ENCODE assay signal across 10 cellular contexts in genomic region chr9:120934271-120934670, GRCh38. TPM values are rescaled to one million over a fixed set of nuclear protein-coding genes. Genes with fewer than 3 reads are reported as not detected.
DNase-seq lines count a peak whose midpoint lies in the region; ATAC-seq, FAIRE-seq and TF ChIP-seq lines count a peak whose summit lies in the region.
"Had no signal": no experiment of that assay in that cellular context is flagged by ENCODE, and none has a peak within 500 bp of the region (broad histone marks: within the 10 kb centered on the region; RNA-seq: fewer than 3 reads in every experiment).

No MANE protein-coding gene starts in this region.

- no peak; the same call in 1 of the 2 replicates for TF ChIP-seq POLR2A in GM12891 (IDR thresholded peaks at IDR 0.05; ENCODE audit: low read depth, low read length)

- peak overlapping the region; percentile 100 for H3K27ac Mint-ChIP-seq in stimulated activated effector memory CD8-positive, alpha-beta T cell treated with anti-CD3 and anti-CD28 coated beads, Interleukin-12 subunit alpha, Interleukin-12 subunit beta, amount 100 ng/mL, for 72 hours

- H3K27me3 ChIP-seq in colonic mucosa, result no peaks in the 10 kb centered on the region

- no peaks in the 10 kb centered on the region for H3K9me3 Mint-ChIP-seq in stimulated activated effector memory CD8-positive, alpha-beta T cell treated with anti-CD3 and anti-CD28 coated beads, Interleukin-12 subunit alpha, Interleukin-12 subunit beta, amount 100 ng/mL, for 72 hours

- no peak for TF ChIP-seq CTCF in colonic mucosa (IDR thresholded peaks at IDR 0.05)

- intact Hi-C loops in colonic mucosa (cut with DNase I), result no loop called here

- ATAC-seq in stimulated activated effector memory CD8-positive, alpha-beta T cell treated with anti-CD3 and anti-CD28 coated beads, Interleukin-12 subunit alpha, Interleukin-12 subunit beta, amount 100 ng/mL, for 72 hours, result no peak
- no peak for ATAC-seq in HG03196 (IDR thresholded peaks at IDR 0.05; ENCODE audit: unreplicated experiment)

- H3K36me3 ChIP-seq in colonic mucosa, result no peaks in the 10 kb centered on the region

- DNase-seq in GM12891 (ENCODE audit: insufficient read length, low spot score) (no peak), NOMO-1 treated with dmso at 0.1 percent for 144 hours (lab: John Stamatoyannopoulos, UW; ENCODE audit: unreplicated experiment) (peak; percentile 72), colonic mucosa (no peak), COLO829 (ENCODE audit: low spot score) (no peak), dedifferentiated amniotic fluid mesenchymal stem cell (ENCODE audit: extremely low spot score) (no peak)
- DNase-seq in stimulated activated effector memory CD8-positive, alpha-beta T cell treated with anti-CD3 and anti-CD28 coated beads, Interleukin-12 subunit alpha, Interleukin-12 subunit beta, amount 100 ng/mL, for 72 hours (ENCODE audit: low spot score in 2 of 2), result no peak
- DNase-seq: NK-92 treated with Interleukin-12 subunit alpha and Interleukin-12 subunit beta, amount 100 ng/mL, for 24 hours had no signal

- peak overlapping the region; percentile 87 for H3K4me3 Mint-ChIP-seq in stimulated activated effector memory CD8-positive, alpha-beta T cell treated with anti-CD3 and anti-CD28 coated beads, Interleukin-12 subunit alpha, Interleukin-12 subunit beta, amount 100 ng/mL, for 72 hours

- FAIRE-seq in GM12891 (lab: Jason Lieb, UNC), result no peak
- FAIRE-seq: endothelial cell of umbilical vein, H1 had no signal

- peaks cover 14% of the 10 kb centered on the region for H3K36me3 Mint-ChIP-seq in stimulated activated effector memory CD8-positive, alpha-beta T cell treated with anti-CD3 and anti-CD28 coated beads, Interleukin-12 subunit alpha, Interleukin-12 subunit beta, amount 100 ng/mL, for 72 hours

- no peak overlapping the region for H3K4me3 ChIP-seq in colonic mucosa

- no peak overlapping the region for H3K9ac ChIP-seq in colonic mucosa (ENCODE audit: low read depth in 2 of 2, low read length in 2 of 2)

- H3K27ac ChIP-seq in colonic mucosa, result peak overlapping the region; percentile 24

- peaks cover 5% of the 10 kb centered on the region for H3K4me1 ChIP-seq in colonic mucosa

- no peaks in the 10 kb centered on the region for H3K9me3 ChIP-seq in colonic mucosa

- peaks cover 82% of the 10 kb centered on the region for H3K4me1 Mint-ChIP-seq in stimulated activated effector memory CD8-positive, alpha-beta T cell treated with anti-CD3 and anti-CD28 coated beads, Interleukin-12 subunit alpha, Interleukin-12 subunit beta, amount 100 ng/mL, for 72 hours

TF ChIP-seq in GM12891, 5 proteins besides CTCF, POLR2A, EP300 and RAD21:
- no peak for TF ChIP-seq TAF1 (IDR thresholded peaks at IDR 0.05; ENCODE audit: low read depth, low read length)
- TF ChIP-seq SPI1 (IDR thresholded peaks at IDR 0.05; ENCODE audit: low read depth, low read length), result peak; percentile 91
- TF ChIP-seq PAX5 (IDR thresholded peaks at IDR 0.05; ENCODE audit: insufficient read depth, low read length, severe bottlenecking), result no peak
- 0 out of 2 replicates have a peak, but pooled peaks have one; percentile 20 for TF ChIP-seq POU2F2 (IDR thresholded peaks at IDR 0.05; ENCODE audit: low read depth, low read length)

RNA-seq across cellular contexts. Expression of gene TRAF1, which starts 7.7 kb away (rescaled TPM):
- 107 TPM for polyA plus RNA-seq in GM12891 (2012; ENCODE audit: low read depth, missing spikeins)
- 1 to 10 TPM; 1.5 to 3.1 TPM for total RNA-seq in colonic mucosa

RNA-seq across cellular contexts. Expression of gene PHF19, which starts 57.3 kb away (rescaled TPM):
- polyA plus RNA-seq in GM12891 (2012; ENCODE audit: low read depth, missing spikeins), result 65.4 TPM
- total RNA-seq in colonic mucosa, result 10 to 100 TPM; 23.8 to 50.3 TPM
